Comparison of ENCODE assay signal across 17 cellular contexts in genomic region chr3:81955908-81956307, GRCh38.
"Had no signal": no experiment of that assay in that cellular context is flagged by ENCODE, and none has a peak within 500 bp of the region (broad histone marks: within the 10 kb centered on the region; RNA-seq: fewer than 3 reads in every experiment).

No MANE protein-coding gene starts in this region.

- H3K4me1 ChIP-seq: breast epithelium, esophagus muscularis mucosa, prostate gland had no signal

- H3K36me3 ChIP-seq: breast epithelium, esophagus muscularis mucosa, prostate gland had no signal

- ATAC-seq: activated CD8-positive, alpha-beta memory T cell treated with anti-CD3 and anti-CD28 coated beads, Interleukin-2, amount 10 ng/mL, durations not matched to agents 7 days and 5 days; activated T-cell treated with anti-CD3 and anti-CD28 coated beads, Interleukin-2, amount 50 U/mL, for 4 hours; left lobe of liver; sciatic nerve; stimulated activated naive B cell treated with anti-CD40 and anti-IgM and Interleukin-4, amounts not matched to agents 10 μg/mL and 1 μg/mL and 100 μg/mL, for 72 hours had no signal

- H3K9me3 ChIP-seq: breast epithelium, esophagus muscularis mucosa, prostate gland had no signal

- H3K27ac ChIP-seq: breast epithelium, esophagus muscularis mucosa, prostate gland had no signal

- H3K27me3 ChIP-seq: breast epithelium, esophagus muscularis mucosa had no signal

- DNase-seq: activated CD4-positive, alpha-beta T cell treated with anti-CD3 and anti-CD28 coated beads, Interleukin-2, amount 50 U/mL, for 48 hours; activated CD8-positive, alpha-beta memory T cell treated with anti-CD3 and anti-CD28 coated beads, Interleukin-2, amount 10 ng/mL, durations not matched to agents 7 days and 5 days; activated gamma-delta T cell treated with Interleukin-2 at 50 U/mL for 16 hours; activated naive CD8-positive, alpha-beta T cell treated with anti-CD3 and anti-CD28 coated beads for 36 hours; activated T-cell treated with anti-CD3 and anti-CD28 coated beads, Interleukin-2, amount 50 U/mL, for 4 hours; head of caudate nucleus; mammary epithelial cell; occipital lobe; stimulated activated CD4-positive, alpha-beta T cell treated with anti-CD3 and anti-CD28 coated beads, Interleukin-2, amount 100 ng/mL, for 24 hours; stimulated activated naive B cell treated with anti-CD40 and anti-IgM and Interleukin-4, amounts not matched to agents 10 μg/mL and 1 μg/mL and 100 μg/mL, for 72 hours; substantia nigra; trophoblast cell had no signal

- H3K4me3 ChIP-seq: breast epithelium, esophagus muscularis mucosa, prostate gland had no signal
